Comparison of ENCODE assay signal across 11 cellular contexts in genomic region chr22:22137891-22138290, GRCh38.
"Had no signal": no experiment of that assay in that cellular context is flagged by ENCODE, and none has a peak within 500 bp of the region (broad histone marks: within the 10 kb centered on the region; RNA-seq: fewer than 3 reads in every experiment).

No MANE protein-coding gene starts in this region.

- H3K36me3 ChIP-seq: HAP-1 had no signal

- H3K27ac ChIP-seq: GM23248 had no signal

- ATAC-seq: GM23338, HCT116 had no signal

- DNase-seq: GM23248, GOT3, H7, H9, HCEC 1CT, HFFc6 had no signal

- H3K9me3 ChIP-seq: HAP-1 had no signal

- H3K4me3 ChIP-seq: GM23248, GM23338, HAP-1 had no signal

- FAIRE-seq: H1, H54 had no signal

- H2AFZ ChIP-seq: GM23248, GM23338 had no signal

- H3K4me2 ChIP-seq: GM23338 had no signal

- H3K9ac ChIP-seq: GM23248 had no signal

- H3K4me1 ChIP-seq: HAP-1 had no signal
